14 cellular contexts compared by ENCODE assay signal in the genomic region with DNA sequence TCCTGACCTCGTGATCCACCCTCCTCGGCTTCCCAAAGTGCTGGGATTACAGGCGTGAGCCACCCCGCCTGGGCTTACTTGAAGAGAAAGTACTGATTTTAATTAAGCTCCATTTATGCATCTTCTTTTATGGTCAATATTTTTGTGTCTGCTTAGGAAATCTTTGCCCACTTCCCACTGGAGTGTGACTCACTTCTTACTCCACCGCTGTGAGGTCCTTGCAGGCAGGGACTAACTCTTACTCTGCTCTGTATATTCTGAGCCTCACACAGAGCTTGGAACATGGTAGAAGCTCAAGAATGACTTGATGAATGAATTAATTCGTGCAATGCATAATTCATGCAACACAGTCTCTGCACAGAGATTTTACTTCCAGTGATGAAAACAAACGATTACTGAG. TPM values are rescaled to one million over a fixed set of nuclear protein-coding genes. Genes with fewer than 3 reads are reported as not detected.
A peak's percentile ranks its signal among the peaks of the same experiment; 100 is the strongest.
DNase-seq lines count a peak whose midpoint lies in the region; ATAC-seq, FAIRE-seq and TF ChIP-seq lines count a peak whose summit lies in the region.
"Had no signal": no experiment of that assay in that cellular context is flagged by ENCODE, and none has a peak within 500 bp of the region (broad histone marks: within the 10 kb centered on the region; RNA-seq: fewer than 3 reads in every experiment).

No MANE protein-coding gene starts in this region.

- 76 to 85% methylated on average over 6 to 7 of the region's 7 CpGs for WGBS in pancreas, 2 donors

- no peak overlapping the region for H3K27ac ChIP-seq in HL-60 (replicated peaks)
- peak overlapping the region; percentile 93 for H3K27ac ChIP-seq in SJSA1
- peak overlapping the region; percentile 77 for H3K27ac ChIP-seq in foreskin keratinocyte
- no peak overlapping the region for H3K27ac ChIP-seq in pancreas
- H3K27ac ChIP-seq: thoracic aorta had no signal

- H3K27me3 ChIP-seq in HL-60 (ENCODE audit: insufficient read depth, poor library complexity, severe bottlenecking) (no peaks in the 10 kb centered on the region), SJSA1 (replicated peaks) (no peaks in the 10 kb centered on the region), foreskin keratinocyte (no peaks in the 10 kb centered on the region), pancreas (no peaks in the 10 kb centered on the region)
- H3K27me3 ChIP-seq: BE2C had no signal

- peaks cover 41% of the 10 kb centered on the region for H3K4me1 ChIP-seq in SJSA1 (replicated peaks)
- peaks cover 29% of the 10 kb centered on the region for H3K4me1 ChIP-seq in foreskin keratinocyte
- H3K4me1 ChIP-seq in pancreas: no peaks in the 10 kb centered on the region
- H3K4me1 ChIP-seq: BE2C had no signal

- FAIRE-seq in pancreas (lab: Jason Lieb, UNC): no peak
- FAIRE-seq: TTC549 had no signal

- TF ChIP-seq CTCF in HL-60 (IDR thresholded peaks at IDR 0.05; ENCODE audit: insufficient read depth, low read length) (no peak), foreskin keratinocyte (conservative IDR thresholded peaks at IDR 0.05) (no peak), omental fat pad (IDR thresholded peaks at IDR 0.05) (no peak), pancreas (IDR thresholded peaks at IDR 0.05) (no peak)

- H3K9me3 ChIP-seq in SJSA1 (replicated peaks) (no peaks in the 10 kb centered on the region), pancreas (no peaks in the 10 kb centered on the region)
- H3K9me3 ChIP-seq: BE2C, thoracic aorta had no signal

- H3K36me3 ChIP-seq in SJSA1: no peaks in the 10 kb centered on the region
- H3K36me3 ChIP-seq in pancreas: no peaks in the 10 kb centered on the region
- H3K36me3 ChIP-seq: thoracic aorta had no signal

- ATAC-seq in foreskin keratinocyte (no peak), GM19395 (IDR thresholded peaks at IDR 0.05; ENCODE audit: unreplicated experiment) (no peak), omental fat pad (ENCODE audit: low FRiP score) (no peak), pancreas (no peak)
- ATAC-seq: right cardiac atrium had no signal

- intact Hi-C loops in pancreas (cut with DNase I): no loop called here

- peak; percentile 65 for DNase-seq in AG08395 (ENCODE audit: low spot score)
- peak; percentile 36 to 77 for DNase-seq in HL-60 (ENCODE audit: low read depth in 1 of 2, low spot score in 1 of 2)
- DNase-seq in SJSA1 (ENCODE audit: low read depth in 1 of 2, low spot score in 2 of 2): peak in 1 of 2 experiments; percentile 24
- peak in 1 of 2 donors; percentile 46 for DNase-seq in foreskin keratinocyte
- no peak for DNase-seq in omental fat pad (ENCODE audit: low spot score)
- DNase-seq in pons (ENCODE audit: low spot score): no peak
- DNase-seq in pancreas: no peak
- DNase-seq: aorta, BE2C, OCI-M1, right cardiac atrium had no signal

- H3K4me3 ChIP-seq in HL-60 (replicated peaks; ENCODE audit: insufficient read depth, low read length) (no peak overlapping the region), SJSA1 (no peak overlapping the region), pancreas (no peak overlapping the region)
- H3K4me3 ChIP-seq: thoracic aorta had no signal

RNA-seq across cellular contexts. Expression of gene TM4SF19, which starts 3.0 kb away (rescaled TPM):
- total RNA-seq in SJSA1 (2014; rRNA removed; shearing (Covaris generic)): 0.19 and 5.0 TPM in 2 replicates
- total RNA-seq in foreskin keratinocyte: 3.1 and 8.2 TPM in 2 replicates
- 2.4 and 6.1 TPM in 2 replicates for polyA plus RNA-seq in foreskin keratinocyte
- total RNA-seq in omental fat pad: 10 to 100 TPM in 1 of 4 donors, 1 to 10 TPM in 1, not detected in 2; 2.3 to 56.1 TPM
- total RNA-seq in pancreas: 1 to 10 TPM in 2 of 6 donors, not detected in 4; 1.9 to 2.4 TPM
- under 1 TPM in 1 of 2 donors, not detected in 1; 0.99 TPM for polyA plus RNA-seq in pancreas
- total RNA-seq: right cardiac atrium, thoracic aorta had no signal
- polyA plus RNA-seq: right cardiac atrium had no signal

RNA-seq across cellular contexts. Expression of gene DYNLT2B, which starts 23.1 kb away (rescaled TPM):
- 20.5 and 24.2 TPM in 2 replicates for total RNA-seq in SJSA1 (2014; rRNA removed; shearing (Covaris generic))
- total RNA-seq in foreskin keratinocyte (34.8 and 40.8 TPM in 2 replicates), omental fat pad (1 to 10 TPM in 3 of 4 donors, not detected in 1; 3.8 to 6.6 (median 4.6) TPM), pancreas (1 to 10 TPM; 2.2 to 4.0 (median 2.6) TPM)
- polyA plus RNA-seq in foreskin keratinocyte (55.6 and 62.4 TPM in 2 replicates), pancreas (10 to 100 TPM in 1 of 2 donors, 1 to 10 TPM in 1; 7.9 to 19.5 TPM)

RNA-seq across cellular contexts. Expression of gene PCYT1A, which starts 53.6 kb away (rescaled TPM):
- 63.7 and 84.6 TPM in 2 replicates for total RNA-seq in SJSA1 (2014; rRNA removed; shearing (Covaris generic))
- total RNA-seq in foreskin keratinocyte: 66.2 and 67.7 TPM in 2 replicates
- 28.7 and 31.9 TPM in 2 replicates for polyA plus RNA-seq in foreskin keratinocyte
- total RNA-seq in omental fat pad: 100 to 1,000 TPM in 1 of 4 donors, 10 to 100 TPM in 3; 68.1 to 120 (median 90.9) TPM
- 10 to 100 TPM; 14.1 to 26.0 (median 18.1) TPM for total RNA-seq in pancreas
- polyA plus RNA-seq in pancreas: 10 to 100 TPM; 15.7 to 16.8 TPM

Comparison
In these comparisons a context has a peak if more than half of its experiments do, and no peak if none do; other contexts are left out.
1. DNase-seq: peak in AG08395 (single experiment) and HL-60 (2 of 2); none in omental fat pad (single experiment), pons (single experiment) and pancreas (0 of 6).
2. H3K27ac ChIP-seq: peak in SJSA1 (single experiment) and foreskin keratinocyte (single experiment); none in HL-60 (single experiment) and pancreas (0 of 4).